In genomic region chr15:32042269-32042996, GRCh38 we compare ENCODE assay signal across 14 cellular contexts. TPM values are rescaled to one million over a fixed set of nuclear protein-coding genes. Genes with fewer than 3 reads are reported as not detected.
DNase-seq lines count a peak whose midpoint lies in the region; ATAC-seq and TF ChIP-seq lines count a peak whose summit lies in the region.
"Had no signal": no experiment of that assay in that cellular context is flagged by ENCODE, and none has a peak within 500 bp of the region (broad histone marks: within the 10 kb centered on the region; RNA-seq: fewer than 3 reads in every experiment).

No MANE protein-coding gene starts in this region.

- H3K4me3 ChIP-seq in astrocyte of the cerebellum (ENCODE audit: low read depth, low read length) (no peak overlapping the region), mucosa of descending colon (no peak overlapping the region), gastroesophageal sphincter (no peak overlapping the region), tibial artery (no peak overlapping the region)

- ATAC-seq in mucosa of descending colon (peak; percentile 57), gastroesophageal sphincter (no peak)
- ATAC-seq: T-cell had no signal

- TF ChIP-seq CTCF in LNCAP (IDR thresholded peaks at IDR 0.05) (peak; percentile 37; the same call in 1 of the 2 replicates), astrocyte of the cerebellum (IDR thresholded peaks at IDR 0.05; ENCODE audit: low read depth, low read length, missing control alignments) (peak; percentile 32), mucosa of descending colon (IDR thresholded peaks at IDR 0.05) (no peak), gastroesophageal sphincter (IDR thresholded peaks at IDR 0.05) (peak in 2 of 4 experiments; percentile 33 to 35), tibial artery (IDR thresholded peaks at IDR 0.05) (no peak)

- TF ChIP-seq POLR2A in gastroesophageal sphincter (IDR thresholded peaks at IDR 0.05) = no peak

- H3K27ac ChIP-seq in gastroesophageal sphincter = no peak overlapping the region
- no peak overlapping the region for H3K27ac ChIP-seq in tibial artery

- TF ChIP-seq EP300 in gastroesophageal sphincter (IDR thresholded peaks at IDR 0.05) = no peak

- H3K9me3 ChIP-seq in mucosa of descending colon = no peaks in the 10 kb centered on the region
- no peaks in the 10 kb centered on the region for H3K9me3 ChIP-seq in gastroesophageal sphincter
- H3K9me3 ChIP-seq in tibial artery = no peaks in the 10 kb centered on the region

- in situ Hi-C loops in astrocyte of the cerebellum (cut with HindIII; ENCODE audit: low sequenced_read_pairs) = no loop called here

- intact Hi-C loops in mucosa of descending colon (cut with DNase I, micrococcal nuclease) = no loop called here
- intact Hi-C loops in tibial artery (cut with DNase I; ENCODE audit: low total_unique reads) = no loop called here

- H3K27me3 ChIP-seq in gastroesophageal sphincter (no peaks in the 10 kb centered on the region), tibial artery (no peaks in the 10 kb centered on the region)

- no peaks in the 10 kb centered on the region for H3K36me3 ChIP-seq in mucosa of descending colon (ENCODE audit: low read depth)
- no peaks in the 10 kb centered on the region for H3K36me3 ChIP-seq in gastroesophageal sphincter
- no peaks in the 10 kb centered on the region for H3K36me3 ChIP-seq in tibial artery

- DNase-seq in DMS 273 (lab: John Stamatoyannopoulos, UW; ENCODE audit: unreplicated experiment) (peak; percentile 76), astrocyte of the cerebellum (ENCODE audit: low read depth) (peak; percentile 37), mucosa of descending colon (no peak), hippocampal formation (lab: John Stamatoyannopoulos, UW) (no peak), NCI-H146 (lab: John Stamatoyannopoulos, UW) (no peak), tibial artery (no peak)
- DNase-seq: activated CD4-positive, alpha-beta T cell treated with anti-CD3 and anti-CD28 coated beads, Interleukin-2, amount 10 ng/mL, durations not matched to agents 7 days and 5 days; activated effector memory CD4-positive, alpha-beta T cell treated with Interleukin-2 at 50 U/mL for 16 hours; NCI-H774; occipital lobe; stimulated activated naive CD4-positive, alpha-beta T cell treated with Interleukin-2 at 50 U/mL for 16 hours; T-cell had no signal

- 8 to 21% methylated on average over 1 of the region's 1 CpG for WGBS in gastroesophageal sphincter (ENCODE audit: low coverage in 1 of 2), 2 donors

- peaks cover 5% of the 10 kb centered on the region for H3K4me1 ChIP-seq in mucosa of descending colon (ENCODE audit: low read depth)
- no peaks in the 10 kb centered on the region for H3K4me1 ChIP-seq in gastroesophageal sphincter
- no peaks in the 10 kb centered on the region for H3K4me1 ChIP-seq in tibial artery

RNA-seq across cellular contexts. Expression of gene CHRNA7, which starts 12.1 kb away (rescaled TPM):
- total RNA-seq in mucosa of descending colon (10 to 100 TPM in 1 of 3 donors, 1 to 10 TPM in 2; 3.4 to 12.2 (median 5.3) TPM), gastroesophageal sphincter (1 to 10 TPM in 2 of 4 donors, under 1 TPM in 2; 0.13 to 2.5 (median 1.0) TPM)
- total RNA-seq: activated CD4-positive, alpha-beta T cell treated with anti-CD3 and anti-CD28 coated beads, Interleukin-2, amount 10 ng/mL, durations not matched to agents 7 days and 5 days had no signal

Comparison
In these comparisons a context has a peak if more than half of its experiments do, and no peak if none do; other contexts are left out.
1. DNase-seq: peak in DMS 273 (single experiment) and astrocyte of the cerebellum (single experiment); none in mucosa of descending colon (0 of 3), hippocampal formation (0 of 2), NCI-H146 (single experiment) and tibial artery (0 of 2).
2. CTCF ChIP-seq: peak in LNCAP (single experiment) and astrocyte of the cerebellum (single experiment); none in mucosa of descending colon (single experiment) and tibial artery (0 of 2).